ENCODE assay signal across 26 cellular contexts in genomic region chr2:22991844-22992243, GRCh38.
DNase-seq lines count a peak whose midpoint lies in the region; ATAC-seq and TF ChIP-seq lines count a peak whose summit lies in the region.
"Had no signal": no experiment of that assay in that cellular context is flagged by ENCODE, and none has a peak within 500 bp of the region (broad histone marks: within the 10 kb centered on the region; RNA-seq: fewer than 3 reads in every experiment).

No MANE protein-coding gene starts in this region.

- H3F3A ChIP-seq in PC-3 (ENCODE audit: low read length, unreplicated experiment) = no peaks in the 10 kb centered on the region

- H2AFZ ChIP-seq in PC-3 (ENCODE audit: low read length) = no peak overlapping the region

- no peak overlapping the region for H3K4me2 ChIP-seq in PC-3 (ENCODE audit: low read length)

- H3K27ac ChIP-seq in left ventricle myocardium inferior (replicated peaks) (no peak overlapping the region), heart left ventricle (no peak overlapping the region), PC-3 (ENCODE audit: low read length) (no peak overlapping the region), SJCRH30 (no peak overlapping the region)
- H3K27ac ChIP-seq: neutrophil, right atrium auricular region, spleen, uterus had no signal

- no peaks in the 10 kb centered on the region for H3K9me2 ChIP-seq in PC-3 (replicated peaks; ENCODE audit: low read length)

- H3K9me3 ChIP-seq in left ventricle myocardium inferior (replicated peaks) = no peaks in the 10 kb centered on the region
- H3K9me3 ChIP-seq in heart left ventricle = no peaks in the 10 kb centered on the region
- no peaks in the 10 kb centered on the region for H3K9me3 ChIP-seq in PC-3 (ENCODE audit: low read length)
- H3K9me3 ChIP-seq in SJCRH30 (replicated peaks) = no peaks in the 10 kb centered on the region
- H3K9me3 ChIP-seq: neutrophil, right atrium auricular region, spleen, uterus had no signal

- no peaks in the 10 kb centered on the region for H3K27me3 Mint-ChIP-seq in T-cell
- H3K27me3 Mint-ChIP-seq: activated CD8-positive, alpha-beta T cell treated with anti-CD3 and anti-CD28 coated beads for 36 hours; central memory CD8-positive, alpha-beta T cell had no signal

- H3K27ac Mint-ChIP-seq in T-cell = no peak overlapping the region
- H3K27ac Mint-ChIP-seq: activated CD8-positive, alpha-beta T cell treated with anti-CD3 and anti-CD28 coated beads for 36 hours; stimulated activated effector memory CD8-positive, alpha-beta T cell treated with anti-CD3 and anti-CD28 coated beads, Interleukin-12 subunit alpha, Interleukin-12 subunit beta, amount 100 ng/mL, for 72 hours had no signal

- no peaks in the 10 kb centered on the region for H3K4me1 ChIP-seq in left ventricle myocardium inferior
- no peaks in the 10 kb centered on the region for H3K4me1 ChIP-seq in heart left ventricle
- no peaks in the 10 kb centered on the region for H3K4me1 ChIP-seq in PC-3 (ENCODE audit: insufficient read depth, low read length)
- H3K4me1 ChIP-seq in SJCRH30 = no peaks in the 10 kb centered on the region
- H3K4me1 ChIP-seq: right atrium auricular region, spleen, uterus had no signal

- H3K9ac ChIP-seq in PC-3 (ENCODE audit: low read length) = no peak overlapping the region

- CTCF ChIA-PET in PC-3 (lab: Charles Lee) = no interaction called here
- CTCF ChIA-PET in T-cell (lab: Charles Lee) = no interaction called here

- H3K79me2 ChIP-seq in PC-3 (ENCODE audit: low read length) = no peaks in the 10 kb centered on the region

- H3K4me1 Mint-ChIP-seq in T-cell = no peaks in the 10 kb centered on the region
- H3K4me1 Mint-ChIP-seq: central memory CD8-positive, alpha-beta T cell; stimulated activated effector memory CD8-positive, alpha-beta T cell treated with anti-CD3 and anti-CD28 coated beads, Interleukin-12 subunit alpha, Interleukin-12 subunit beta, amount 100 ng/mL, for 72 hours had no signal

- no peak overlapping the region for H3K4me3 Mint-ChIP-seq in T-cell
- H3K4me3 Mint-ChIP-seq: activated CD8-positive, alpha-beta T cell treated with anti-CD3 and anti-CD28 coated beads for 36 hours; central memory CD8-positive, alpha-beta T cell; stimulated activated effector memory CD8-positive, alpha-beta T cell treated with anti-CD3 and anti-CD28 coated beads, Interleukin-12 subunit alpha, Interleukin-12 subunit beta, amount 100 ng/mL, for 72 hours had no signal

- no peak for TF ChIP-seq POLR2A in heart left ventricle (IDR thresholded peaks at IDR 0.05)

- H3K36me3 ChIP-seq in left ventricle myocardium inferior = no peaks in the 10 kb centered on the region
- no peaks in the 10 kb centered on the region for H3K36me3 ChIP-seq in heart left ventricle
- no peaks in the 10 kb centered on the region for H3K36me3 ChIP-seq in PC-3 (ENCODE audit: low read depth, low read length)
- no peaks in the 10 kb centered on the region for H3K36me3 ChIP-seq in SJCRH30
- H3K36me3 ChIP-seq: neutrophil, right atrium auricular region, spleen, uterus had no signal

- DNase-seq in left ventricle myocardium inferior (no peak), heart left ventricle (no peak), PC-3 (peak; percentile 3), epithelial cell of proximal tubule (ENCODE audit: low read depth) (no peak), OCI-M2 (lab: John Stamatoyannopoulos, UW; ENCODE audit: unreplicated experiment) (no peak), T-cell (no peak), DMS53 treated with DMSO at 0.1 percent for 48 hours (lab: John Stamatoyannopoulos, UW; ENCODE audit: unreplicated experiment) (no peak), SJCRH30 (no peak)
- DNase-seq: ACHN; activated CD8-positive, alpha-beta T cell treated with anti-CD3 and anti-CD28 coated beads for 36 hours; activated effector memory CD4-positive, alpha-beta T cell treated with Interleukin-2 at 50 U/mL for 16 hours; C1 segment of cervical spinal cord; EL; glutamatergic neuron; IMR-90; NCI-H2081 treated with DMSO at 0.1 percent for 48 hours; NCI-H510A; SHP77; spleen; stimulated activated CD4-positive, alpha-beta T cell treated with anti-CD3 and anti-CD28 coated beads, Interleukin-2, amount 100 ng/mL, for 48 hours; uterus had no signal

- no peaks in the 10 kb centered on the region for H3K36me3 Mint-ChIP-seq in T-cell
- H3K36me3 Mint-ChIP-seq: stimulated activated effector memory CD8-positive, alpha-beta T cell treated with anti-CD3 and anti-CD28 coated beads, Interleukin-12 subunit alpha, Interleukin-12 subunit beta, amount 100 ng/mL, for 72 hours had no signal

- ATAC-seq in heart left ventricle = no peak
- ATAC-seq in PC-3 = no peak
- ATAC-seq in T-cell (replicated peaks in 1 of 4) = no peak
- ATAC-seq: activated CD4-positive, CD25-positive, alpha-beta regulatory T cell treated with anti-CD3 and anti-CD28 coated beads, Interleukin-2, amount 50 U/mL, for 24 hours; activated CD8-positive, alpha-beta T cell treated with anti-CD3 and anti-CD28 coated beads for 36 hours; stimulated activated effector memory CD8-positive, alpha-beta T cell treated with anti-CD3 and anti-CD28 coated beads, Interleukin-12 subunit alpha, Interleukin-12 subunit beta, amount 100 ng/mL, for 72 hours had no signal

- H3K4me3 ChIP-seq in left ventricle myocardium inferior (no peak overlapping the region), heart left ventricle (no peak overlapping the region), PC-3 (ENCODE audit: low read length) (no peak overlapping the region), epithelial cell of proximal tubule (ENCODE audit: low read depth, low read length) (no peak overlapping the region), SJCRH30 (no peak overlapping the region)
- H3K4me3 ChIP-seq: right atrium auricular region, spleen, uterus had no signal

- 74 to 81% (median 78%) methylated on average over 3 of the region's 3 CpGs for WGBS in heart left ventricle, 4 donors

- H3K27me3 ChIP-seq in left ventricle myocardium inferior (ENCODE audit: low read depth) (no peaks in the 10 kb centered on the region), heart left ventricle (no peaks in the 10 kb centered on the region), PC-3 (ENCODE audit: low read length) (no peaks in the 10 kb centered on the region), SJCRH30 (no peaks in the 10 kb centered on the region)
- H3K27me3 ChIP-seq: neutrophil, right atrium auricular region, spleen, uterus had no signal

- BruUV-seq in PC-3 (replicated peaks; lab: Mats Ljungman, UMichigan) = no TSS peak

- TF ChIP-seq CTCF in left ventricle myocardium inferior (IDR thresholded peaks at IDR 0.05; ENCODE audit: borderline replicate concordance) (peak; percentile 39), heart left ventricle (IDR thresholded peaks at IDR 0.05) (no peak), PC-3 (conservative IDR thresholded peaks at IDR 0.05; ENCODE audit: low read depth, low read length) (no peak), epithelial cell of proximal tubule (conservative IDR thresholded peaks at IDR 0.05; ENCODE audit: low read depth, low read length) (peak; percentile 39)

- intact Hi-C loops in left ventricle myocardium inferior (cut with micrococcal nuclease) = no loop called here
- intact Hi-C loops in heart left ventricle (cut with DNase I) = no loop called here
- intact Hi-C loops in PC-3 (cut with micrococcal nuclease) = no loop called here

- H4K20me1 ChIP-seq in PC-3 (ENCODE audit: low read length) = no peaks in the 10 kb centered on the region

- POLR2A ChIA-PET in PC-3 (lab: Charles Lee; ENCODE audit: unreplicated experiment) (no interaction called here), T-cell (lab: Charles Lee) (no interaction called here)

- H3K9me3 Mint-ChIP-seq in T-cell = no peaks in the 10 kb centered on the region
- H3K9me3 Mint-ChIP-seq: activated CD8-positive, alpha-beta T cell treated with anti-CD3 and anti-CD28 coated beads for 36 hours; stimulated activated effector memory CD8-positive, alpha-beta T cell treated with anti-CD3 and anti-CD28 coated beads, Interleukin-12 subunit alpha, Interleukin-12 subunit beta, amount 100 ng/mL, for 72 hours had no signal

Comparison
In these comparisons a context has a peak if more than half of its experiments do, and no peak if none do; other contexts are left out.
1. CTCF ChIP-seq: peak in left ventricle myocardium inferior (single experiment) and epithelial cell of proximal tubule (single experiment); none in heart left ventricle (0 of 12) and PC-3 (single experiment).